In the genomic region with DNA sequence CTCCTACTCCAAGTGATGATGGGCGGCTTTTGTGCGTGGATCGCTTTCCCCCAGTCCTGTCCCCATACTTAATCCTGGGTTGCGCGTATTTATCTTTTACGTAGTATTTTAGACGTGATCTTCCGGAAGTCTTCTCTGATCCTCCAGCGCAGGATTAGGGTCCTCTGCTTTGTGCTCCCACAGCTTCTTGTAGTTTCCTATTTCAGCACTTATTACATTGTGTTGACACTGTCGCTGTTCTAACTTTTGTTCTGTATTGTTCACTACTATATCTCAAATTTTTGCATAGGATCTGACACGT, we compare ENCODE assay signal across 1 cellular context.
TF ChIP-seq lines count a peak whose summit lies in the region.

No MANE protein-coding gene starts in this region.

TF ChIP-seq in endothelial cell of umbilical vein, 7 proteins besides CTCF, POLR2A, EP300 and RAD21:
- TF ChIP-seq FOS (IDR thresholded peaks at IDR 0.05; ENCODE audit: borderline replicate concordance, insufficient read depth, low read length) (no peak), MAX (IDR thresholded peaks at IDR 0.05; ENCODE audit: insufficient read depth, insufficient read length) (no peak), EZH2 (IDR thresholded peaks at IDR 0.05; ENCODE audit: borderline replicate concordance, low read depth, low read length, severe bottlenecking) (no peak), POLR2AphosphoS5 (IDR thresholded peaks at IDR 0.05; ENCODE audit: insufficient read depth, low read depth, low read length) (no peak), GATA2 (IDR thresholded peaks at IDR 0.05; ENCODE audit: insufficient read depth, insufficient read length, low read depth, low read length) (no peak), MYC (IDR thresholded peaks at IDR 0.05; ENCODE audit: low read depth, low read length) (no peak), JUN (IDR thresholded peaks at IDR 0.05; ENCODE audit: borderline replicate concordance, insufficient read depth, insufficient read length, low read depth) (no peak)
TF ChIP-seq in endothelial cell of umbilical vein: peak in this region for 0.
